In the genomic region with DNA sequence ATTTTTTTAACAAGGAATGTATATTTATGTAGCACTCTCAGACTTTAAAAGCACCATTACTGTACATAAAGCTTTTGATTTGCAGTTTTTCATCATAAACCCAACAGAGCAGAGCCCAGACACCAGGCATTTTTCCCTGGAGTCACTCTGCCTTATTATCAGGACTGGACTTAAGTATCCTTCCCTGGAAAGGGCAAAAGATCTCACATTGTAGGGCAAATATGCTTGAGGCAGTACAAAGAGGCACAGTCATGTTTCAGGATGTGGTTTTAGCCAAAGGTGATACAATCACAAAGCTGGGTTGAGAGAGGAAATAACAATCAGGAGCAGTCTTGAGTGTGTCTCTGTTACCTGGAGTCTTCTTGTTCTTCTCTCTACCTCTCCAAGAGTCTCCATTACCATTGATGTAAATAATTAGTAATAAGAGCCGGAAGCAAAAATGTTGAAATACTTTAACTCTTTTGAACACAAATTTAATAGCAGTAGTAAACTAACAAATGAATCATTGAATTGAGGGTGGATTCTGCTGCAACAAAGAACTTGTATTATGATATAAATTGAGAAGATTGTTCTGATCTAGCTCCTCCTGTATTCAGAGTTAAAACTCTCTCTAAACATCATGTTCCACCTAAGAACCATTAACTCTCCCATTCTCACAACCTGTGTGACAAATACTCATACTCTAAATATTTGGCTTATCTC, we compare ENCODE assay signal across 10 cellular contexts.
A peak's percentile ranks its signal among the peaks of the same experiment; 100 is the strongest.
DNase-seq lines count a peak whose midpoint lies in the region; ATAC-seq and TF ChIP-seq lines count a peak whose summit lies in the region.
"Had no signal": no experiment of that assay in that cellular context is flagged by ENCODE, and none has a peak within 500 bp of the region (broad histone marks: within the 10 kb centered on the region; RNA-seq: fewer than 3 reads in every experiment).

No MANE protein-coding gene starts in this region.

- H3K4me3 ChIP-seq in DND-41 (ENCODE audit: low read depth in 1 of 2, low read length in 2 of 2) (no peak overlapping the region), vagina (no peak overlapping the region)

- ATAC-seq in DND-41 (ENCODE audit: insufficient read depth, low read depth) = peak; percentile 94
- ATAC-seq in HG03565 (IDR thresholded peaks at IDR 0.05; ENCODE audit: unreplicated experiment) = peak; percentile 65
- ATAC-seq in activated T-cell treated with anti-CD3 and anti-CD28 coated beads, Interleukin-2, amount 50 U/mL, for 72 hours (replicated peaks in 1 of 2) = peak; percentile 95 to 97
- ATAC-seq in GM21528 (IDR thresholded peaks at IDR 0.05; ENCODE audit: low FRiP score, unreplicated experiment) = no peak

- peaks cover 60% of the 10 kb centered on the region for H3K4me1 Mint-ChIP-seq in activated T-cell treated with anti-CD3 and anti-CD28 coated beads, Interleukin-2, amount 50 U/mL, for 72 hours (ENCODE audit: low read depth)

- H3K27me3 Mint-ChIP-seq in activated T-cell treated with anti-CD3 and anti-CD28 coated beads, Interleukin-2, amount 50 U/mL, for 72 hours (ENCODE audit: low read depth) = no peaks in the 10 kb centered on the region

- peak overlapping the region; percentile 53 to 78 for H3K4me3 Mint-ChIP-seq in activated T-cell treated with anti-CD3 and anti-CD28 coated beads, Interleukin-2, amount 50 U/mL, for 72 hours
- H3K4me3 Mint-ChIP-seq: type B pancreatic cell had no signal

- H3K4me1 ChIP-seq in DND-41 (ENCODE audit: insufficient read depth, low read length) = peaks cover 45% of the 10 kb centered on the region
- no peaks in the 10 kb centered on the region for H3K4me1 ChIP-seq in vagina

- H3K27ac ChIP-seq in DND-41 (ENCODE audit: low read length) = peak overlapping the region; percentile 66
- no peak overlapping the region for H3K27ac ChIP-seq in vagina

- no peak for TF ChIP-seq POLR2A in vagina (IDR thresholded peaks at IDR 0.05)

- H3K27me3 ChIP-seq in DND-41 (ENCODE audit: insufficient read depth, low read length, poor library complexity) = no peaks in the 10 kb centered on the region
- H3K27me3 ChIP-seq in vagina = no peaks in the 10 kb centered on the region

- H3K36me3 Mint-ChIP-seq in activated T-cell treated with anti-CD3 and anti-CD28 coated beads, Interleukin-2, amount 50 U/mL, for 72 hours (ENCODE audit: insufficient read depth in 2 of 2) = peaks cover 1 to 7% of the 10 kb centered on the region in 2 donors
- H3K36me3 Mint-ChIP-seq: type B pancreatic cell had no signal

- no peak overlapping the region for H3K9ac ChIP-seq in DND-41 (ENCODE audit: low read depth, low read length)

- H3K9me3 ChIP-seq in DND-41 (ENCODE audit: insufficient read depth, low read length, severe bottlenecking) = no peaks in the 10 kb centered on the region
- no peaks in the 10 kb centered on the region for H3K9me3 ChIP-seq in vagina

- H3K9me3 Mint-ChIP-seq in activated T-cell treated with anti-CD3 and anti-CD28 coated beads, Interleukin-2, amount 50 U/mL, for 72 hours = peaks cover 0 to 3% of the 10 kb centered on the region in 2 donors

- no peaks in the 10 kb centered on the region for H3K36me3 ChIP-seq in DND-41 (ENCODE audit: insufficient read depth, low read length)
- H3K36me3 ChIP-seq in vagina = no peaks in the 10 kb centered on the region

- intact Hi-C loops in vagina (cut with DNase I) = no loop called here

- H3K79me2 ChIP-seq in DND-41 (ENCODE audit: insufficient read depth, low read length) = no peaks in the 10 kb centered on the region

- H4K20me1 ChIP-seq in DND-41 (ENCODE audit: insufficient read depth, low read length) = no peaks in the 10 kb centered on the region

- peak overlapping the region; percentile 88 for H3K27ac Mint-ChIP-seq in activated T-cell treated with anti-CD3 and anti-CD28 coated beads, Interleukin-2, amount 50 U/mL, for 72 hours
- H3K27ac Mint-ChIP-seq: type B pancreatic cell had no signal

- peak; percentile 41 for DNase-seq in DND-41
- DNase-seq in activated T-cell treated with anti-CD3 and anti-CD28 coated beads, Interleukin-2, amount 50 U/mL, for 72 hours = peak; percentile 7 to 40
- peak; percentile 20 for DNase-seq in kidney glomerular epithelial cell (lab: John Stamatoyannopoulos, UW)
- DNase-seq in NCI-H526 (lab: John Stamatoyannopoulos, UW) = no peak
- no peak for DNase-seq in vagina (ENCODE audit: extremely low spot score in 2 of 2)
- DNase-seq in pons (ENCODE audit: low spot score) = no peak
- DNase-seq: aorta had no signal

- peak overlapping the region; percentile 43; the same call in 1 of the 2 replicates for H3K4me2 ChIP-seq in DND-41 (ENCODE audit: insufficient read depth, low read length)

- no peak overlapping the region for H2AFZ ChIP-seq in DND-41 (ENCODE audit: low read depth, low read length)

- TF ChIP-seq CTCF in DND-41 (IDR thresholded peaks at IDR 0.05; ENCODE audit: borderline replicate concordance, extremely low read depth, low read length, poor library complexity, severe bottlenecking) (no peak), vagina (IDR thresholded peaks at IDR 0.05) (no peak)

Comparison
In these comparisons a context has a peak if more than half of its experiments do, and no peak if none do; other contexts are left out.
1. DNase-seq: peak in DND-41 (single experiment), activated T-cell treated with anti-CD3 and anti-CD28 coated beads, Interleukin-2, amount 50 U/mL, for 72 hours (2 of 2) and kidney glomerular epithelial cell (single experiment); none in NCI-H526 (0 of 2), vagina (0 of 2) and pons (single experiment).